17 cellular contexts compared by ENCODE assay signal in genomic region chr5:145780961-145781360, GRCh38.
"Had no signal": no experiment of that assay in that cellular context is flagged by ENCODE, and none has a peak within 500 bp of the region (broad histone marks: within the 10 kb centered on the region; RNA-seq: fewer than 3 reads in every experiment).

No MANE protein-coding gene starts in this region.

- H3K4me3 Mint-ChIP-seq: activated naive CD8-positive, alpha-beta T cell treated with anti-CD3 and anti-CD28 coated beads for 36 hours; naive B cell; stimulated activated naive CD8-positive, alpha-beta T cell treated with anti-CD3 and anti-CD28 coated beads, Interleukin-15, Interleukin-2, amounts not matched to agents 100 ng/mL and 50 ng/mL, for 24 hours; T-helper 17 cell had no signal

- H3K9me3 ChIP-seq: body of pancreas, gastrocnemius medialis, heart left ventricle, left ventricle myocardium inferior, tibial nerve, vagina had no signal

- H3K36me3 ChIP-seq: gastrocnemius medialis, left ventricle myocardium inferior, vagina had no signal

- H2AFZ ChIP-seq: parathyroid adenoma had no signal

- H3K4me1 Mint-ChIP-seq: activated naive CD8-positive, alpha-beta T cell treated with anti-CD3 and anti-CD28 coated beads for 36 hours; naive B cell; T-helper 17 cell had no signal

- H3K27me3 ChIP-seq: body of pancreas, gastrocnemius medialis, heart left ventricle, tibial nerve, vagina had no signal

- H3K27ac ChIP-seq: body of pancreas, gastrocnemius medialis, heart left ventricle, left ventricle myocardium inferior, parathyroid adenoma, tibial nerve, vagina, VCaP had no signal

- H3K79me2 ChIP-seq: parathyroid adenoma had no signal

- H3K9ac ChIP-seq: parathyroid adenoma had no signal

- H3K27ac Mint-ChIP-seq: activated naive CD8-positive, alpha-beta T cell treated with anti-CD3 and anti-CD28 coated beads for 36 hours; stimulated activated naive CD8-positive, alpha-beta T cell treated with anti-CD3 and anti-CD28 coated beads, Interleukin-15, Interleukin-2, amounts not matched to agents 100 ng/mL and 50 ng/mL, for 24 hours; T-helper 17 cell had no signal

- H3K4me3 ChIP-seq: body of pancreas, gastrocnemius medialis, heart left ventricle, left ventricle myocardium inferior, tibial nerve, vagina had no signal

- H3K9me3 Mint-ChIP-seq: activated naive CD8-positive, alpha-beta T cell treated with anti-CD3 and anti-CD28 coated beads for 36 hours; naive B cell; stimulated activated naive CD8-positive, alpha-beta T cell treated with anti-CD3 and anti-CD28 coated beads, Interleukin-15, Interleukin-2, amounts not matched to agents 100 ng/mL and 50 ng/mL, for 24 hours had no signal

- ATAC-seq: body of pancreas, gastrocnemius medialis, heart left ventricle, T-helper 17 cell had no signal

- DNase-seq: activated CD4-positive, alpha-beta T cell treated with anti-CD3 and anti-CD28 coated beads, Interleukin-2, amount 50 U/mL, for 48 hours; activated gamma-delta T cell treated with Interleukin-2 at 50 U/mL for 16 hours; activated naive CD8-positive, alpha-beta T cell treated with anti-CD3 and anti-CD28 coated beads for 36 hours; amygdala; body of pancreas; dermis blood vessel endothelial cell; erythroblast; gastrocnemius medialis; heart left ventricle; left ventricle myocardium inferior; naive B cell; T-helper 17 cell had no signal

- H3K4me1 ChIP-seq: body of pancreas, gastrocnemius medialis, vagina had no signal

- H3K36me3 Mint-ChIP-seq: activated naive CD8-positive, alpha-beta T cell treated with anti-CD3 and anti-CD28 coated beads for 36 hours; naive B cell had no signal

- H3K27me3 Mint-ChIP-seq: activated naive CD8-positive, alpha-beta T cell treated with anti-CD3 and anti-CD28 coated beads for 36 hours; naive B cell; stimulated activated naive CD8-positive, alpha-beta T cell treated with anti-CD3 and anti-CD28 coated beads, Interleukin-15, Interleukin-2, amounts not matched to agents 100 ng/mL and 50 ng/mL, for 24 hours; T-helper 17 cell had no signal
